ENCODE assay signal across 23 cellular contexts in genomic region chr1:3389093-3389833, GRCh38.
"Had no signal": no experiment of that assay in that cellular context is flagged by ENCODE, and none has a peak within 500 bp of the region (broad histone marks: within the 10 kb centered on the region; RNA-seq: fewer than 3 reads in every experiment).

No MANE protein-coding gene starts in this region.

- H3K4me1 ChIP-seq: foreskin keratinocyte had no signal

- H3K4me3 ChIP-seq: colonic mucosa, hepatocyte, lung, psoas muscle, spleen, stomach had no signal

- H3K27ac ChIP-seq: colonic mucosa, foreskin keratinocyte, hepatocyte, psoas muscle, spleen, stomach had no signal

- H3K36me3 ChIP-seq: colonic mucosa, spleen had no signal

- ATAC-seq: foreskin keratinocyte; left cardiac atrium; left ventricle myocardium superior; natural killer cell treated with Interleukin-12 subunit alpha and Interleukin-12 subunit beta and Interleukin-15 and Interleukin-18, amount 100 ng/mL, for 72 hours; psoas muscle; sciatic nerve had no signal

- DNase-seq: colonic mucosa; effector CD4-positive, alpha-beta T cell; endodermal cell; erythroblast; foreskin keratinocyte; kidney; left cardiac atrium; left ventricle myocardium superior; mesenchymal stem cell; midbrain; psoas muscle; retina; spleen; stimulated activated CD4-positive, alpha-beta T cell treated with anti-CD3 and anti-CD28 coated beads, Interleukin-15, amount 100 ng/mL, for 24 hours; stimulated activated CD4-positive, alpha-beta T cell treated with anti-CD3 and anti-CD28 coated beads, Interleukin-1b, Interleukin-23, amount 100 ng/mL, for 48 hours; stimulated activated CD4-positive, alpha-beta T cell treated with anti-CD3 and anti-CD28 coated beads, Interleukin-4, amount 100 ng/mL, for 4 hours; stimulated activated naive CD4-positive, alpha-beta T cell; stomach; substantia nigra had no signal

- H3K9me3 ChIP-seq: colonic mucosa, psoas muscle, spleen, stomach had no signal
